ENCODE assay signal across 31 cellular contexts in genomic region chr4:164783966-164784365, GRCh38. TPM values are rescaled to one million over a fixed set of nuclear protein-coding genes. Genes with fewer than 3 reads are reported as not detected.
"Had no signal": no experiment of that assay in that cellular context is flagged by ENCODE, and none has a peak within 500 bp of the region (broad histone marks: within the 10 kb centered on the region; RNA-seq: fewer than 3 reads in every experiment).

No MANE protein-coding gene starts in this region.

- H3K9me3 Mint-ChIP-seq: activated CD4-positive, alpha-beta T cell treated with anti-CD3 and anti-CD28 coated beads, Interleukin-2, amount 10 ng/mL, durations not matched to agents 7 days and 5 days; activated naive CD8-positive, alpha-beta T cell treated with anti-CD3 and anti-CD28 coated beads, Interleukin-2, amount 50 U/mL, for 24 hours; activated T-helper 1 cell treated with anti-CD3 and anti-CD28 coated beads, Interleukin-12 subunit alpha, Interleukin-12 subunit beta, Interleukin-2, Interleukin-4 antibody, amounts not matched to agents 30 ng/mL and 10 ng/mL and 1 ng/mL, durations not matched to agents 14 hours and 24 hours and 36 hours; immature natural killer cell; natural killer cell treated with Interleukin-12 subunit alpha and Interleukin-12 subunit beta and Interleukin-15 and Interleukin-18, amount 100 ng/mL, for 72 hours; stimulated activated naive B cell treated with anti-CD40 and anti-IgM and Interleukin-4, amounts not matched to agents 10 μg/mL and 1 μg/mL and 100 μg/mL, for 72 hours had no signal

- H3K27ac Mint-ChIP-seq: activated CD4-positive, alpha-beta T cell treated with anti-CD3 and anti-CD28 coated beads, Interleukin-2, amount 10 ng/mL, durations not matched to agents 7 days and 5 days; activated CD8-positive, alpha-beta T cell treated with anti-CD3 and anti-CD28 coated beads, Interleukin-2, amount 10 ng/mL, durations not matched to agents 7 days and 5 days; activated naive CD8-positive, alpha-beta T cell treated with anti-CD3 and anti-CD28 coated beads, Interleukin-2, amount 50 U/mL, for 24 hours; activated T-helper 1 cell treated with anti-CD3 and anti-CD28 coated beads, Interleukin-12 subunit alpha, Interleukin-12 subunit beta, Interleukin-2, Interleukin-4 antibody, amounts not matched to agents 30 ng/mL and 10 ng/mL and 1 ng/mL, durations not matched to agents 14 hours and 24 hours and 36 hours; immature natural killer cell; natural killer cell treated with Interleukin-12 subunit alpha and Interleukin-12 subunit beta and Interleukin-15 and Interleukin-18, amount 100 ng/mL, for 72 hours; stimulated activated naive B cell treated with anti-CD40 and anti-IgM and Interleukin-4, amounts not matched to agents 10 μg/mL and 1 μg/mL and 100 μg/mL, for 72 hours had no signal

- H3K4me1 ChIP-seq: left lung, sigmoid colon, uterus had no signal

- H3K4me3 ChIP-seq: hepatocyte, left lung, lung, sigmoid colon, uterus had no signal

- H3K27ac ChIP-seq: brain microvascular endothelial cell, hepatocyte, left lung, sigmoid colon, uterus, VCaP had no signal

- H3K27me3 Mint-ChIP-seq: activated CD4-positive, alpha-beta T cell treated with anti-CD3 and anti-CD28 coated beads, Interleukin-2, amount 10 ng/mL, durations not matched to agents 7 days and 5 days; activated naive CD8-positive, alpha-beta T cell treated with anti-CD3 and anti-CD28 coated beads, Interleukin-2, amount 50 U/mL, for 24 hours; natural killer cell treated with Interleukin-12 subunit alpha and Interleukin-12 subunit beta and Interleukin-15 and Interleukin-18, amount 100 ng/mL, for 72 hours; stimulated activated naive B cell treated with anti-CD40 and anti-IgM and Interleukin-4, amounts not matched to agents 10 μg/mL and 1 μg/mL and 100 μg/mL, for 72 hours had no signal

- H3K36me3 ChIP-seq: brain microvascular endothelial cell, left lung, sigmoid colon, uterus had no signal

- ATAC-seq: activated CD8-positive, alpha-beta T cell treated with anti-CD3 and anti-CD28 coated beads, Interleukin-2, amount 10 ng/mL, durations not matched to agents 7 days and 5 days; activated naive CD8-positive, alpha-beta T cell treated with anti-CD3 and anti-CD28 coated beads, Interleukin-2, amount 50 U/mL, for 24 hours; esophagus mucosa; left lung; natural killer cell treated with Interleukin-12 subunit alpha and Interleukin-12 subunit beta and Interleukin-15 and Interleukin-18, amount 100 ng/mL, for 72 hours; stimulated activated naive B cell treated with anti-CD40 and anti-IgM and Interleukin-4, amounts not matched to agents 10 μg/mL and 1 μg/mL and 100 μg/mL, for 72 hours had no signal

- H3K4me2 ChIP-seq: hepatocyte had no signal

- H3K4me1 Mint-ChIP-seq: activated CD4-positive, alpha-beta T cell treated with anti-CD3 and anti-CD28 coated beads, Interleukin-2, amount 10 ng/mL, durations not matched to agents 7 days and 5 days; activated naive CD8-positive, alpha-beta T cell treated with anti-CD3 and anti-CD28 coated beads, Interleukin-2, amount 50 U/mL, for 24 hours; immature natural killer cell; stimulated activated naive B cell treated with anti-CD40 and anti-IgM and Interleukin-4, amounts not matched to agents 10 μg/mL and 1 μg/mL and 100 μg/mL, for 72 hours had no signal

- H3K4me3 Mint-ChIP-seq: activated CD4-positive, alpha-beta T cell treated with anti-CD3 and anti-CD28 coated beads, Interleukin-2, amount 10 ng/mL, durations not matched to agents 7 days and 5 days; activated CD8-positive, alpha-beta T cell treated with anti-CD3 and anti-CD28 coated beads, Interleukin-2, amount 10 ng/mL, durations not matched to agents 7 days and 5 days; activated naive CD8-positive, alpha-beta T cell treated with anti-CD3 and anti-CD28 coated beads, Interleukin-2, amount 50 U/mL, for 24 hours; activated T-helper 1 cell treated with anti-CD3 and anti-CD28 coated beads, Interleukin-12 subunit alpha, Interleukin-12 subunit beta, Interleukin-2, Interleukin-4 antibody, amounts not matched to agents 30 ng/mL and 10 ng/mL and 1 ng/mL, durations not matched to agents 14 hours and 24 hours and 36 hours; immature natural killer cell; natural killer cell treated with Interleukin-12 subunit alpha and Interleukin-12 subunit beta and Interleukin-15 and Interleukin-18, amount 100 ng/mL, for 72 hours; stimulated activated naive B cell treated with anti-CD40 and anti-IgM and Interleukin-4, amounts not matched to agents 10 μg/mL and 1 μg/mL and 100 μg/mL, for 72 hours had no signal

- H2AFZ ChIP-seq: hepatocyte had no signal

- H3K36me3 Mint-ChIP-seq: immature natural killer cell; natural killer cell treated with Interleukin-12 subunit alpha and Interleukin-12 subunit beta and Interleukin-15 and Interleukin-18, amount 100 ng/mL, for 72 hours; stimulated activated naive B cell treated with anti-CD40 and anti-IgM and Interleukin-4, amounts not matched to agents 10 μg/mL and 1 μg/mL and 100 μg/mL, for 72 hours had no signal

- H3K27me3 ChIP-seq: brain microvascular endothelial cell, hepatocyte, left lung, sigmoid colon, uterus had no signal

- H3K9me3 ChIP-seq: left lung, sigmoid colon, uterus had no signal

- FAIRE-seq: endothelial cell of umbilical vein had no signal

- DNase-seq: activated CD4-positive, alpha-beta T cell treated with anti-CD3 and anti-CD28 coated beads, Interleukin-2, amount 10 ng/mL, durations not matched to agents 7 days and 5 days; activated CD4-positive, CD25-positive, alpha-beta regulatory T cell treated with anti-CD3 and anti-CD28 coated beads, Interleukin-2, amount 50 U/mL, for 72 hours; activated CD8-positive, alpha-beta T cell treated with anti-CD3 and anti-CD28 coated beads, Interleukin-2, amount 10 ng/mL, durations not matched to agents 7 days and 5 days; activated gamma-delta T cell; activated naive CD4-positive, alpha-beta T cell treated with anti-CD3 and anti-CD28 coated beads, Interleukin-2, amount 50 U/mL, for 16 hours; activated naive CD8-positive, alpha-beta T cell treated with anti-CD3 and anti-CD28 coated beads, Interleukin-2, amount 50 U/mL, for 24 hours; brain microvascular endothelial cell; central memory CD4-positive, alpha-beta T cell; effector memory CD4-positive, alpha-beta T cell; foreskin melanocyte; immature natural killer cell; left lung; occipital lobe; posterior cingulate gyrus; sigmoid colon; stimulated activated CD4-positive, alpha-beta T cell treated with anti-CD3 and anti-CD28 coated beads, Interleukin-2, amount 100 ng/mL, for 48 hours; stimulated activated CD8-positive, alpha-beta memory T cell treated with anti-CD3 and anti-CD28 coated beads, Interleukin-4, amount 100 ng/mL, for 48 hours; stimulated activated naive B cell treated with anti-CD40 and anti-IgM and Interleukin-4, amounts not matched to agents 10 μg/mL and 1 μg/mL and 100 μg/mL, for 72 hours; trophoblast cell; uterus had no signal

- H3K79me2 ChIP-seq: hepatocyte had no signal

RNA-seq across cellular contexts. Expression of gene SMIM31, which starts 30.0 kb away (rescaled TPM):
- total RNA-seq: activated CD4-positive, alpha-beta T cell treated with anti-CD3 and anti-CD28 coated beads, Interleukin-2, amount 10 ng/mL, durations not matched to agents 7 days and 5 days; activated CD8-positive, alpha-beta T cell treated with anti-CD3 and anti-CD28 coated beads, Interleukin-2, amount 10 ng/mL, durations not matched to agents 7 days and 5 days; activated T-helper 1 cell treated with anti-CD3 and anti-CD28 coated beads, Interleukin-12 subunit alpha, Interleukin-12 subunit beta, Interleukin-2, Interleukin-4 antibody, amounts not matched to agents 30 ng/mL and 10 ng/mL and 1 ng/mL, durations not matched to agents 14 hours and 24 hours and 36 hours; dermis microvascular lymphatic vessel endothelial cell; endothelial cell of umbilical vein; esophagus mucosa; kidney epithelial cell; natural killer cell treated with Interleukin-12 subunit alpha and Interleukin-12 subunit beta and Interleukin-15 and Interleukin-18, amount 100 ng/mL, for 72 hours; occipital lobe; sigmoid colon; T-helper 2 cell treated with Interferon-gamma antibody and Interleukin-4, amounts not matched to agents 100 ng/mL and 5 ng/mL, for 36 hours; temporal lobe; uterus had no signal
- polyA plus RNA-seq: endothelial cell of umbilical vein, immature natural killer cell had no signal
